Comparison of ENCODE assay signal across 13 cellular contexts in the genomic region with DNA sequence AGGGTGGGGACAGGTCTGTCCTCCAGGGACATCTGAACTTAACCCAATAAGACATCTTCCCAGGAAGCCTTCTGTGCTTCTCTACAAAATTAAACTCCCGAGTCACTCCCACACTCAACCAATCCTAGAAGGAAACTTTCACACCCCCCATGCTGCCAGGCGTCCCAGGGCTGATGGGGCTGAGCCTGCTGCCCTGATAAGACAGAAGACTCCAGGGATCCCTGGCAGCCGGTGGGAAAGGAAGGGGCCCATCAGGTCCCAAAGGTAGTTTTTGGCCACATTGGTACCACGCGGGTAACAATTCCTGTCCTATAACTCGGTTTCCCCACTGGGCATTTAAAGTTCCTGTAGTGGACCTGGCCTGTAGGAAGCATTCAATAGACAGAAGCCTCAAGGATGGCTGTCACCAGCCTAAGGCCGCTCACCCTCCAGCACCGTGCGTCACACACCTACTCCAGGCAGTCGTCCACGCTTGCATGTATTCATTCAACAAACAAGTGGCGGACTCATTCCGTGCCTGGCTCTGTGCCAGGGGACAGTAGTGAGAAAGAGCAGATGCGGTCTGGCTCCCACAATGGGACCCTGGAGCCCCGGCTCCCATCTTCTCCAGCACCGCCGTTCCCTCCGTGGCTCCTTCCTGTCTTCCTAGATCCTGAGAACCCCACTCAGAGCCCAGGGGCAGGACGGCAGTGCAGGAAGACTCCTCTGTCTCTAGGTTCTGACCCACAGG.
DNase-seq lines count a peak whose midpoint lies in the region; ATAC-seq lines count a peak whose summit lies in the region.
"Had no signal": no experiment of that assay in that cellular context is flagged by ENCODE, and none has a peak within 500 bp of the region (broad histone marks: within the 10 kb centered on the region; RNA-seq: fewer than 3 reads in every experiment).

No MANE protein-coding gene starts in this region.

- H3K9me3 Mint-ChIP-seq in stimulated activated memory B cell treated with anti-CD40 and anti-IgM and Interleukin-4, amounts not matched to agents 10 μg/mL and 1 μg/mL and 100 μg/mL, for 72 hours: peaks cover 9% of the 10 kb centered on the region

- no peak overlapping the region for H3K27ac Mint-ChIP-seq in stimulated activated memory B cell treated with anti-CD40 and anti-IgM and Interleukin-4, amounts not matched to agents 10 μg/mL and 1 μg/mL and 100 μg/mL, for 72 hours
- H3K27ac Mint-ChIP-seq: CD4-positive, alpha-beta T cell; GM23338; H9 had no signal

- H3K4me1 Mint-ChIP-seq in stimulated activated memory B cell treated with anti-CD40 and anti-IgM and Interleukin-4, amounts not matched to agents 10 μg/mL and 1 μg/mL and 100 μg/mL, for 72 hours: no peaks in the 10 kb centered on the region
- H3K4me1 Mint-ChIP-seq: GM23338 had no signal

- H3K4me3 Mint-ChIP-seq in stimulated activated memory B cell treated with anti-CD40 and anti-IgM and Interleukin-4, amounts not matched to agents 10 μg/mL and 1 μg/mL and 100 μg/mL, for 72 hours: no peak overlapping the region
- H3K4me3 Mint-ChIP-seq: CD4-positive, alpha-beta T cell; GM23338; H9 had no signal

- H3K27me3 Mint-ChIP-seq in stimulated activated memory B cell treated with anti-CD40 and anti-IgM and Interleukin-4, amounts not matched to agents 10 μg/mL and 1 μg/mL and 100 μg/mL, for 72 hours: peaks cover under 1% of the 10 kb centered on the region

- DNase-seq in D341Med (ENCODE audit: low spot score) (peak; percentile 9), iPS-NIHi7 (ENCODE audit: extremely low spot score) (peak; percentile 7), sciatic nerve (ENCODE audit: low spot score) (peak; percentile 56), C1 segment of cervical spinal cord (lab: John Stamatoyannopoulos, UW) (no peak), NCI-H748 (lab: John Stamatoyannopoulos, UW; ENCODE audit: unreplicated experiment) (no peak)
- DNase-seq: Calu3; CD4-positive, alpha-beta T cell; H9; IMR-90 had no signal

- no peaks in the 10 kb centered on the region for H3K36me3 Mint-ChIP-seq in stimulated activated memory B cell treated with anti-CD40 and anti-IgM and Interleukin-4, amounts not matched to agents 10 μg/mL and 1 μg/mL and 100 μg/mL, for 72 hours

- ATAC-seq in sciatic nerve: no peak
- no peak for ATAC-seq in stimulated activated memory B cell treated with anti-CD40 and anti-IgM and Interleukin-4, amounts not matched to agents 10 μg/mL and 1 μg/mL and 100 μg/mL, for 72 hours
- ATAC-seq: A549, GM12878 had no signal

- intact Hi-C loops in sciatic nerve (cut with DNase I): no loop called here

Comparison
In these comparisons a context has a peak if more than half of its experiments do, and no peak if none do; other contexts are left out.
1. DNase-seq: peak in D341Med (single experiment), iPS-NIHi7 (single experiment) and sciatic nerve (single experiment); none in C1 segment of cervical spinal cord (0 of 14) and NCI-H748 (single experiment).